ENCODE assay signal across 21 cellular contexts in the genomic region with DNA sequence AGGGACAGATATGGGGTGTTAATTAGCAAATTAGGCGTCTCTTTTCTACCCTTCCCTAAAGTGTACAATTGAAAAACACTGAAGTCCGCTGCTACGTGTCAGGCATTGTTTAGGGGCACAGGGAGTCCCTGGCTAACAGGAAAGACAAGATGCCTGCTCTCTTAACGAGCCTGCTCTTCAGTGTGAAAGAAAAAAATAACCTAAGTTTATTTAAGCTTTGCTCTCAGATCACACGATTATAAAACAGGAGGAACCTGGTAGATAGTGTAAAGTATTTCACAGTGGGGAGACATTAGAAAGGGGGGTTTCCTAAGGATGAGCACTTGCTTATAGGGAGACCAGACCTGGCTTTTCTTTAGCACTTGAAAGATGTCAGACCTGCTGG. TPM values are rescaled to one million over a fixed set of nuclear protein-coding genes. Genes with fewer than 3 reads are reported as not detected.
DNase-seq lines count a peak whose midpoint lies in the region; ATAC-seq and TF ChIP-seq lines count a peak whose summit lies in the region.
"Had no signal": no experiment of that assay in that cellular context is flagged by ENCODE, and none has a peak within 500 bp of the region (broad histone marks: within the 10 kb centered on the region; RNA-seq: fewer than 3 reads in every experiment).

No MANE protein-coding gene starts in this region.

- TF ChIP-seq CTCF in PC-9 (conservative IDR thresholded peaks at IDR 0.05) (no peak), mesothelial cell of epicardium (IDR thresholded peaks at IDR 0.05; ENCODE audit: unreplicated experiment) (no peak), type B pancreatic cell (conservative IDR thresholded peaks at IDR 0.05) (no peak), endothelial cell (IDR thresholded peaks at IDR 0.05; ENCODE audit: unreplicated experiment) (no peak)

- no peaks in the 10 kb centered on the region for H4K20me1 ChIP-seq in PC-9 (ENCODE audit: insufficient read depth)

- peaks cover 16% of the 10 kb centered on the region for H3K4me1 Mint-ChIP-seq in activated CD4-positive, alpha-beta T cell treated with anti-CD3 and anti-CD28 coated beads for 36 hours
- H3K4me1 Mint-ChIP-seq in mesothelial cell of epicardium (peaks cover 17% of the 10 kb centered on the region), type B pancreatic cell (ENCODE audit: unreplicated experiment) (peaks cover under 1% of the 10 kb centered on the region), endothelial cell (ENCODE audit: unreplicated experiment) (peaks cover 5% of the 10 kb centered on the region)

- H3K27me3 ChIP-seq in PC-9 (ENCODE audit: insufficient read depth, low read depth), result no peaks in the 10 kb centered on the region
- H3K27me3 ChIP-seq: Peyer's patch had no signal

- H3K36me3 Mint-ChIP-seq in activated CD4-positive, alpha-beta T cell treated with anti-CD3 and anti-CD28 coated beads for 36 hours (ENCODE audit: low read depth), result no peaks in the 10 kb centered on the region
- H3K36me3 Mint-ChIP-seq in mesothelial cell of epicardium (no peaks in the 10 kb centered on the region), type B pancreatic cell (no peaks in the 10 kb centered on the region), endothelial cell (ENCODE audit: low read depth, unreplicated experiment) (peaks cover 3% of the 10 kb centered on the region)
- H3K36me3 Mint-ChIP-seq: CD8-positive, alpha-beta T cell had no signal

- H3K79me2 ChIP-seq in PC-9 (ENCODE audit: low read depth), result no peaks in the 10 kb centered on the region

- H3K9me3 ChIP-seq in PC-9 (ENCODE audit: insufficient read depth, low read depth), result no peaks in the 10 kb centered on the region
- H3K9me3 ChIP-seq: A549, Peyer's patch had no signal

- peak overlapping the region; percentile 5; the same call in 1 of the 2 replicates for H3K4me2 ChIP-seq in PC-9
- H3K4me2 ChIP-seq: A549 had no signal

- intact Hi-C loops in activated CD4-positive, alpha-beta T cell treated with anti-CD3 and anti-CD28 coated beads for 36 hours (cut with DNase I, micrococcal nuclease), result no loop called here
- intact Hi-C loops in PC-9 (cut with micrococcal nuclease; ENCODE audit: unreplicated experiment), result no loop called here

- peaks cover 51% of the 10 kb centered on the region for H3K27me3 Mint-ChIP-seq in activated CD4-positive, alpha-beta T cell treated with anti-CD3 and anti-CD28 coated beads for 36 hours
- H3K27me3 Mint-ChIP-seq in mesothelial cell of epicardium (ENCODE audit: low read depth) (peaks cover 9% of the 10 kb centered on the region), type B pancreatic cell (peaks cover 12% of the 10 kb centered on the region), endothelial cell (ENCODE audit: unreplicated experiment) (peaks cover 2% of the 10 kb centered on the region)

- no peak for ATAC-seq in activated CD4-positive, alpha-beta T cell treated with anti-CD3 and anti-CD28 coated beads for 36 hours
- ATAC-seq: A549; CD8-positive, alpha-beta T cell; HepG2 had no signal

- no peaks in the 10 kb centered on the region for H3K36me3 ChIP-seq in PC-9 (ENCODE audit: low read depth)
- H3K36me3 ChIP-seq: BLaER1 treated with 17β-estradiol and CSF1 and Interleukin-3, amounts not matched to agents 10 nM and 100 nM; Peyer's patch had no signal

- CTCF ChIA-PET in activated CD4-positive, alpha-beta T cell treated with anti-CD3 and anti-CD28 coated beads for 36 hours (lab: Charles Lee), result interaction anchor here (0.6 kb wide), 1 partner anchor 107 kb away, joined by 3 read pairs; no protein-coding TSS in a partner anchor
- CTCF ChIA-PET in PC-9 (lab: Charles Lee), result interaction anchor here (0.5 to 0.6 kb wide), 2 partner anchors 65 to 127 kb away, joined by 3 to 7 read pairs; no protein-coding TSS in a partner anchor

- no peak overlapping the region for H3K27ac ChIP-seq in PC-9
- H3K27ac ChIP-seq: Peyer's patch had no signal

- peaks cover 28% of the 10 kb centered on the region for H3K4me1 ChIP-seq in PC-9 (replicated peaks; ENCODE audit: insufficient read depth)
- H3K4me1 ChIP-seq: Peyer's patch had no signal

- H2AFZ ChIP-seq in PC-9, result no peak overlapping the region

- BruUV-seq in PC-9 (replicated peaks; lab: Mats Ljungman, UMichigan), result no TSS peak

- no peaks in the 10 kb centered on the region for H3K9me2 ChIP-seq in PC-9 (ENCODE audit: insufficient read depth)

- H3K4me3 ChIP-seq in PC-9, result no peak overlapping the region
- H3K4me3 ChIP-seq: A549; BLaER1 treated with 17β-estradiol and CSF1 and Interleukin-3, amounts not matched to agents 10 nM and 100 nM; Peyer's patch had no signal

- peaks cover 39% of the 10 kb centered on the region for H3F3A ChIP-seq in PC-9 (ENCODE audit: insufficient read depth, low read depth)

- H3K4me3 Mint-ChIP-seq in activated CD4-positive, alpha-beta T cell treated with anti-CD3 and anti-CD28 coated beads for 36 hours, result no peak overlapping the region
- no peak overlapping the region for H3K4me3 Mint-ChIP-seq in mesothelial cell of epicardium
- peak overlapping the region; percentile 82 for H3K4me3 Mint-ChIP-seq in type B pancreatic cell
- no peak overlapping the region for H3K4me3 Mint-ChIP-seq in endothelial cell (ENCODE audit: unreplicated experiment)
- H3K4me3 Mint-ChIP-seq: CD8-positive, alpha-beta T cell had no signal

- POLR2A ChIA-PET in activated CD4-positive, alpha-beta T cell treated with anti-CD3 and anti-CD28 coated beads for 36 hours (lab: Charles Lee), result no interaction called here
- POLR2A ChIA-PET in PC-9 (lab: Charles Lee; ENCODE audit: unreplicated experiment), result interaction anchor here (0.7 kb wide), 1 partner anchor 68 kb away, joined by 5 read pairs; no protein-coding TSS in a partner anchor

- peak overlapping the region; percentile 37 for H3K27ac Mint-ChIP-seq in activated CD4-positive, alpha-beta T cell treated with anti-CD3 and anti-CD28 coated beads for 36 hours
- H3K27ac Mint-ChIP-seq in mesothelial cell of epicardium (peak overlapping the region; percentile 37), type B pancreatic cell (peak overlapping the region; percentile 91), endothelial cell (ENCODE audit: unreplicated experiment) (no peak overlapping the region)
- H3K27ac Mint-ChIP-seq: CD8-positive, alpha-beta T cell had no signal

- H3K9me3 Mint-ChIP-seq in activated CD4-positive, alpha-beta T cell treated with anti-CD3 and anti-CD28 coated beads for 36 hours (ENCODE audit: low read depth), result no peaks in the 10 kb centered on the region
- H3K9me3 Mint-ChIP-seq in mesothelial cell of epicardium (no peaks in the 10 kb centered on the region), type B pancreatic cell (no peaks in the 10 kb centered on the region), endothelial cell (ENCODE audit: unreplicated experiment) (no peaks in the 10 kb centered on the region)
- H3K9me3 Mint-ChIP-seq: CD8-positive, alpha-beta T cell had no signal

- DNase-seq in activated CD4-positive, alpha-beta T cell treated with anti-CD3 and anti-CD28 coated beads for 36 hours, result no peak
- no peak for DNase-seq in activated CD4-positive, alpha-beta T cell treated with anti-CD3 and anti-CD28 coated beads for 4 hours
- DNase-seq in PC-9 (peak in 1 of 2 experiments; percentile 67), mesothelial cell of epicardium (ENCODE audit: low spot score in 2 of 2, unreplicated experiment in 2 of 2) (no peak), type B pancreatic cell (ENCODE audit: extremely low spot score, unreplicated experiment) (no peak), endothelial cell (ENCODE audit: low spot score) (no peak), hepatic stellate cell (ENCODE audit: low spot score) (no peak)
- DNase-seq: CD8-positive, alpha-beta T cell; DMS79; KBM-7; NCI-H1105; NCI-H1694 treated with DMSO at 0.1 percent for 48 hours; NCI-H2107; NCI-H226; NCI-H524 treated with DMSO at 0.1 percent for 48 hours; Peyer's patch had no signal

RNA-seq across cellular contexts. Expression of a gene that starts 38.7 kb away (rescaled TPM):
- not detected for total RNA-seq in activated CD4-positive, alpha-beta T cell treated with anti-CD3 and anti-CD28 coated beads for 36 hours
- total RNA-seq in PC-9 (2021) (1.0 TPM in 1 of 2 replicates, not detected in the other), mesothelial cell of epicardium (2.0 to 3.7 TPM (median 3.7 TPM) in 3 replicates), type B pancreatic cell (ENCODE audit: low replicate concordance) (104 and 441 TPM in 2 replicates), endothelial cell (ENCODE audit: unreplicated experiment) (not detected)
- total RNA-seq: CD8-positive, alpha-beta T cell; H1; HepG2; Peyer's patch; SK-MEL-5 had no signal

RNA-seq across cellular contexts. Expression of a gene that starts 42.8 kb away (rescaled TPM):
- total RNA-seq in activated CD4-positive, alpha-beta T cell treated with anti-CD3 and anti-CD28 coated beads for 36 hours, result not detected
- total RNA-seq in PC-9 (2021) (2.6 and 3.7 TPM in 2 replicates), mesothelial cell of epicardium (0.29 TPM in 1 of 3 replicates, not detected in the others), type B pancreatic cell (ENCODE audit: low replicate concordance) (0.56 and 0.76 TPM in 2 replicates), endothelial cell (ENCODE audit: unreplicated experiment) (not detected)
- total RNA-seq: CD8-positive, alpha-beta T cell; H1; HepG2; Peyer's patch; SK-MEL-5 had no signal

Comparison
In these comparisons a context has a peak if more than half of its experiments do, and no peak if none do; other contexts are left out.
1. RNA of a gene that starts 38.7 kb away (total RNA-seq): 104 to 441 TPM in type B pancreatic cell; 2.0 to 3.7 TPM in mesothelial cell of epicardium, not detected in activated CD4-positive, alpha-beta T cell treated with anti-CD3 and anti-CD28 coated beads for 36 hours, 1.0 TPM in PC-9 and not detected in endothelial cell (single experiment); every median in the first group is over 10 times any median in the second.